ENCODE assay signal across 19 cellular contexts in the genomic region with DNA sequence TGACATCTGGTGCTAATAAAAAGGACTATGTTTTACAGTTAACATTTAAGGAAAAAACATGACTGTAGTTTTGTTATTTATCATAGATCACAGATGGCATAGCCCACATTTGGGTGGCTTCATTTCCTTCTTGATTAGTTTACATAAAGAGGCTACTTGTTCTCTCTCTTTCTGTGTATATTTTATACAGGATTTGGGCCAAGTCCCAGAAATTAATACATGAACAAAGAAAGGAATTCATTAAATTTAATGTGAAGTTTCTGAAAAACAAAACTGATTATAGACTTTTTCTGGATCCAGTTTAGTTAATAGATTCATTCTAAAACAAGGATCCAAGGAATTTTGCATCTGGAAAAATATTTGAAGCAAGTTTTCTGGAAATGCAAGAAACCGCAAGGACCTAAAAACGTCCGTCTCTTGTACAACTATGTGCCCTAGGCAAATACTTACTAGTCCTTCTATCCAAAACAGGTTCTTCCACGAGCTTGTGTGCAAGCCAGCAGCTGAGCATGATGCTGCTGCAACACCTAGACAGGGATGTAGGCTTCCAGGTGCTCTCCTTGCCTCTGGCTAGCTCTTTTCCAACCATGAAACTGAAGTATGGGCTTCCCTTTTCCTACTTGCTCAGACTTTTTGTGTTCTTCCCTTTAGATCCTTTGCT.
DNase-seq lines count a peak whose midpoint lies in the region; ATAC-seq and TF ChIP-seq lines count a peak whose summit lies in the region.
"Had no signal": no experiment of that assay in that cellular context is flagged by ENCODE, and none has a peak within 500 bp of the region (broad histone marks: within the 10 kb centered on the region; RNA-seq: fewer than 3 reads in every experiment).

No MANE protein-coding gene starts in this region.

- H3K27ac ChIP-seq in foreskin keratinocyte, result no peak overlapping the region
- H3K27ac ChIP-seq: thyroid gland had no signal

- DNase-seq in DMS79 treated with DMSO at 0.1 percent for 48 hours (lab: John Stamatoyannopoulos, UW) (peak; percentile 24), DMS79 (lab: John Stamatoyannopoulos, UW) (no peak), foreskin keratinocyte (peak; percentile 73 to 87), superior temporal gyrus (ENCODE audit: extremely low spot score) (peak; percentile 41), NCI-H1436 (lab: John Stamatoyannopoulos, UW) (no peak), KG1 (lab: John Stamatoyannopoulos, UW) (no peak)
- no peak for DNase-seq in activated naive CD4-positive, alpha-beta T cell treated with anti-CD3 and anti-CD28 coated beads, Interleukin-2, amount 50 U/mL, for 16 hours
- DNase-seq: activated CD4-positive, CD25-positive, alpha-beta regulatory T cell treated with anti-CD3 and anti-CD28 coated beads, Interleukin-2, amount 50 U/mL, for 72 hours; COR-L47; endodermal cell; heart right ventricle; naive thymus-derived CD8-positive, alpha-beta T cell; NCI-H2171; retina; stimulated activated CD4-positive, alpha-beta T cell treated with anti-CD3 and anti-CD28 coated beads, Interleukin-2, amount 100 ng/mL, for 24 hours; stimulated activated CD8-positive, alpha-beta memory T cell treated with anti-CD3 and anti-CD28 coated beads, Interleukin-4, amount 100 ng/mL, for 48 hours; T-helper 1 cell had no signal

- peaks cover 21% of the 10 kb centered on the region for H3K4me1 ChIP-seq in foreskin keratinocyte
- H3K4me1 ChIP-seq: heart right ventricle, thyroid gland had no signal

- no peak for TF ChIP-seq CTCF in foreskin keratinocyte (conservative IDR thresholded peaks at IDR 0.05)

- ATAC-seq in SK-N-SH treated with all-trans-retinoic acid at 6 μM for 48 hours (peak; percentile 34; the same call in 2 of the 3 replicates), foreskin keratinocyte (peak; percentile 92)
- ATAC-seq: heart right ventricle; naive thymus-derived CD8-positive, alpha-beta T cell had no signal

- no peaks in the 10 kb centered on the region for H3K27me3 ChIP-seq in foreskin keratinocyte
- H3K27me3 ChIP-seq: heart right ventricle, thyroid gland had no signal

TF ChIP-seq in SK-N-SH treated with all-trans-retinoic acid at 6 μM for 48 hours, 23 proteins besides CTCF, POLR2A, EP300 and RAD21:
- TF ChIP-seq ARNTL (CRISPR knock-in tag; IDR thresholded peaks at IDR 0.05; ENCODE audit: borderline replicate concordance, low read depth), result no peak
- 0 out of 2 replicates have a peak, but pooled peaks have one; percentile 13 for TF ChIP-seq TCF4 (CRISPR knock-in tag; IDR thresholded peaks at IDR 0.05; ENCODE audit: borderline replicate concordance)

Comparison
In these comparisons a context has a peak if more than half of its experiments do, and no peak if none do; other contexts are left out.
1. DNase-seq: peak in DMS79 treated with DMSO at 0.1 percent for 48 hours (single experiment), foreskin keratinocyte (2 of 2) and superior temporal gyrus (single experiment); none in DMS79 (single experiment), NCI-H1436 (single experiment), KG1 (single experiment) and activated naive CD4-positive, alpha-beta T cell treated with anti-CD3 and anti-CD28 coated beads, Interleukin-2, amount 50 U/mL, for 16 hours (single experiment).